Comparison of ENCODE assay signal across 8 cellular contexts in genomic region chr13:75326173-75327131, GRCh38.
A peak's percentile ranks its signal among the peaks of the same experiment; 100 is the strongest.
DNase-seq lines count a peak whose midpoint lies in the region; ATAC-seq and TF ChIP-seq lines count a peak whose summit lies in the region.

No MANE protein-coding gene starts in this region.

- no peak overlapping the region for H3K27ac Mint-ChIP-seq in glutamatergic neuron (ENCODE audit: unreplicated experiment)

- no peaks in the 10 kb centered on the region for H3K4me1 Mint-ChIP-seq in glutamatergic neuron (ENCODE audit: low read depth, unreplicated experiment)

- POLR2A ChIA-PET in PC-9 (lab: Charles Lee; ENCODE audit: unreplicated experiment): no interaction called here

- H3K4me3 ChIP-seq in BLaER1: no peak overlapping the region
- no peak overlapping the region for H3K4me3 ChIP-seq in HUES6 (ENCODE audit: low read depth, low read length)
- H3K4me3 ChIP-seq in heart right ventricle: peak overlapping the region in 6 of 10 donors; percentile 21 to 36 (median 31)
- H3K4me3 ChIP-seq in PC-9: no peak overlapping the region

- no TSS peak for BruUV-seq in PC-9 (replicated peaks; lab: Mats Ljungman, UMichigan)

- intact Hi-C loops in heart right ventricle (cut with DNase I) (no loop called here), PC-9 (cut with micrococcal nuclease; ENCODE audit: unreplicated experiment) (no loop called here)

- no peaks in the 10 kb centered on the region for H3K9me3 ChIP-seq in BLaER1
- H3K9me3 ChIP-seq in HUES6 (ENCODE audit: control insufficient read depth, insufficient read depth, low read depth, low read length): no peaks in the 10 kb centered on the region
- H3K9me3 ChIP-seq in heart right ventricle: no peaks in the 10 kb centered on the region
- no peaks in the 10 kb centered on the region for H3K9me3 ChIP-seq in PC-9 (ENCODE audit: insufficient read depth, low read depth)

- ATAC-seq in GM21367 (IDR thresholded peaks at IDR 0.05; ENCODE audit: unreplicated experiment) (peak; percentile 86), heart right ventricle (peak; percentile 57 to 90 (median 78))

- DNase-seq in activated T-cell treated with anti-CD3 and anti-CD28 coated beads for 48 hours (ENCODE audit: low read depth) (peak; percentile 55), heart right ventricle (no peak), PC-9 (no peak), glutamatergic neuron (no peak)
- peak; percentile 8 for DNase-seq in stimulated activated CD8-positive, alpha-beta memory T cell treated with anti-CD3 and anti-CD28 coated beads, Interleukin-12 subunit alpha, Interleukin-12 subunit beta, amount 100 ng/mL, for 1 hour (ENCODE audit: low read depth)

- H3K27me3 Mint-ChIP-seq in glutamatergic neuron (ENCODE audit: unreplicated experiment): no peaks in the 10 kb centered on the region

- WGBS in heart right ventricle, 2 donors: 25 to 28% methylated on average over 21 of the region's 21 CpGs

- H3K79me2 ChIP-seq in PC-9 (ENCODE audit: low read depth): no peaks in the 10 kb centered on the region

- H2AFZ ChIP-seq in PC-9: no peak overlapping the region

- TF ChIP-seq CTCF in heart right ventricle (IDR thresholded peaks at IDR 0.05) (no peak), PC-9 (conservative IDR thresholded peaks at IDR 0.05) (no peak), glutamatergic neuron (IDR thresholded peaks at IDR 0.05; ENCODE audit: partially characterized antibody, unreplicated experiment) (no peak)

- no peak overlapping the region for H3K9ac ChIP-seq in BLaER1
- peak overlapping the region; percentile 27 for H3K9ac ChIP-seq in HUES6 (ENCODE audit: low read length)

- H3K27ac ChIP-seq in BLaER1 (no peak overlapping the region), HUES6 (ENCODE audit: low read depth, low read length) (no peak overlapping the region), heart right ventricle (peak overlapping the region in 8 of 10 donors; percentile 9 to 67 (median 43)), PC-9 (no peak overlapping the region)

- CTCF ChIA-PET in PC-9 (lab: Charles Lee): no interaction called here

- no peaks in the 10 kb centered on the region for H3K36me3 Mint-ChIP-seq in glutamatergic neuron (ENCODE audit: unreplicated experiment)

- H4K20me1 ChIP-seq in BLaER1 (no peaks in the 10 kb centered on the region), PC-9 (ENCODE audit: insufficient read depth) (no peaks in the 10 kb centered on the region)

- no peaks in the 10 kb centered on the region for H3K9me3 Mint-ChIP-seq in glutamatergic neuron (ENCODE audit: unreplicated experiment)

- no peaks in the 10 kb centered on the region for H3F3A ChIP-seq in PC-9 (ENCODE audit: insufficient read depth, low read depth)

- H3K4me1 ChIP-seq in BLaER1 (peaks cover 11% of the 10 kb centered on the region), HUES6 (ENCODE audit: control insufficient read depth, insufficient read depth, low read length) (peaks cover 22% of the 10 kb centered on the region), heart right ventricle (peaks cover 0 to 45% (median 23%) of the 10 kb centered on the region in 9 donors), PC-9 (replicated peaks; ENCODE audit: insufficient read depth) (no peaks in the 10 kb centered on the region)

- H3K9me2 ChIP-seq in PC-9 (ENCODE audit: insufficient read depth): no peaks in the 10 kb centered on the region

- H3K4me2 ChIP-seq in BLaER1 (peak overlapping the region; percentile 16; the same call in 1 of the 2 replicates), PC-9 (no peak overlapping the region)

- H3K36me3 ChIP-seq in BLaER1: peaks cover 26% of the 10 kb centered on the region
- H3K36me3 ChIP-seq in HUES6 (ENCODE audit: control insufficient read depth, insufficient read depth, low read length): peaks cover 5% of the 10 kb centered on the region
- H3K36me3 ChIP-seq in heart right ventricle: peaks cover 0 to 35% (median 0%) of the 10 kb centered on the region in 9 donors
- H3K36me3 ChIP-seq in PC-9 (ENCODE audit: low read depth): no peaks in the 10 kb centered on the region

- H3K27me3 ChIP-seq in BLaER1: no peaks in the 10 kb centered on the region
- H3K27me3 ChIP-seq in HUES6 (ENCODE audit: control insufficient read depth, insufficient read depth, low read length): no peaks in the 10 kb centered on the region
- no peaks in the 10 kb centered on the region for H3K27me3 ChIP-seq in heart right ventricle
- no peaks in the 10 kb centered on the region for H3K27me3 ChIP-seq in PC-9 (ENCODE audit: insufficient read depth, low read depth)

- H3K4me3 Mint-ChIP-seq in glutamatergic neuron (ENCODE audit: unreplicated experiment): no peak overlapping the region

Comparison
In these comparisons a context has a peak if more than half of its experiments do, and no peak if none do; other contexts are left out.
1. H3K27ac ChIP-seq: peak in heart right ventricle (8 of 10); none in BLaER1 (single experiment), HUES6 (single experiment) and PC-9 (single experiment).
2. H3K4me3 ChIP-seq: peak in heart right ventricle (6 of 10); none in BLaER1 (single experiment), HUES6 (single experiment) and PC-9 (single experiment).
3. DNase-seq: peak in activated T-cell treated with anti-CD3 and anti-CD28 coated beads for 48 hours (single experiment) and stimulated activated CD8-positive, alpha-beta memory T cell treated with anti-CD3 and anti-CD28 coated beads, Interleukin-12 subunit alpha, Interleukin-12 subunit beta, amount 100 ng/mL, for 1 hour (single experiment); none in heart right ventricle (0 of 2), PC-9 (0 of 2) and glutamatergic neuron (single experiment).